Comparison of ENCODE assay signal across 26 cellular contexts in the genomic region with DNA sequence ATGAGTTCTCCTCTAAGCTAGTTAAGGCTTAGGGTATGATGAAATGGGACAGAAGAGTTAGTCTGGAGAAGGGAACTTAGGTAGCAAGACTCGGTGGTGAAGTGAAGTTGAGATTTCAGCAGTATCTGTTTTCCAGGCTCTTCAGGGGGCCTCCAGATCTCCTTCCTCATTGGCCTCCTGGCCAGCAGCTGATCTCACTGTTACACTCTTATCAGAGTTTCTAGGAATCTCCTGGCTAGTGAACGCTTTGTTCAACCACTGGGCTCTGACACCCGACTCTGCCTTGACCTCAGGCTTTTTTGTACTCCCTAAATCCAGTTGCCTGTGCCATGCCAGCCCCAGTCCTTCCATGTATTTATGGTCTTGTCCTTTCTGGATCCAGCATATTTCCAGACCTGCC.
"Had no signal": no experiment of that assay in that cellular context is flagged by ENCODE, and none has a peak within 500 bp of the region (broad histone marks: within the 10 kb centered on the region; RNA-seq: fewer than 3 reads in every experiment).

No MANE protein-coding gene starts in this region.

- H3K9me3 Mint-ChIP-seq: natural killer cell treated with Interleukin-12 subunit alpha and Interleukin-12 subunit beta and Interleukin-15 and Interleukin-18, amount 100 ng/mL, for 72 hours; neural crest cell; stimulated activated naive B cell treated with anti-CD40 and anti-IgM and Interleukin-4, amounts not matched to agents 10 μg/mL and 1 μg/mL and 100 μg/mL, for 72 hours; stimulated activated naive CD8-positive, alpha-beta T cell treated with anti-CD3 and anti-CD28 coated beads, Interleukin-15, Interleukin-2, amounts not matched to agents 100 ng/mL and 50 ng/mL, for 24 hours; type B pancreatic cell had no signal

- H3K27ac Mint-ChIP-seq: effector memory CD8-positive, alpha-beta T cell; naive B cell; natural killer cell treated with Interleukin-12 subunit alpha and Interleukin-12 subunit beta and Interleukin-15 and Interleukin-18, amount 100 ng/mL, for 72 hours; stimulated activated naive B cell treated with anti-CD40 and anti-IgM and Interleukin-4, amounts not matched to agents 10 μg/mL and 1 μg/mL and 100 μg/mL, for 72 hours; stimulated activated naive CD8-positive, alpha-beta T cell treated with anti-CD3 and anti-CD28 coated beads, Interleukin-15, Interleukin-2, amounts not matched to agents 100 ng/mL and 50 ng/mL, for 24 hours; type B pancreatic cell had no signal

- H3K27me3 ChIP-seq: gastrocnemius medialis, left lung, neutrophil, pancreas, right lobe of liver, suprapubic skin, thyroid gland had no signal

- H3K4me3 ChIP-seq: gastrocnemius medialis, left lung, lower lobe of right lung, pancreas, right lobe of liver, suprapubic skin, thyroid gland had no signal

- H3K27me3 Mint-ChIP-seq: effector memory CD8-positive, alpha-beta T cell; natural killer cell treated with Interleukin-12 subunit alpha and Interleukin-12 subunit beta and Interleukin-15 and Interleukin-18, amount 100 ng/mL, for 72 hours; type B pancreatic cell had no signal

- DNase-seq: cerebellar nuclear complex; cortex of kidney; effector memory CD8-positive, alpha-beta T cell; foreskin fibroblast; gastrocnemius medialis; head of caudate nucleus; hippocampal formation; left cardiac atrium; left lung; lower lobe of right lung; naive B cell; pancreas; retina; right lobe of liver; small intestine; stimulated activated CD4-positive, alpha-beta T cell treated with anti-CD3 and anti-CD28 coated beads, Interleukin-15, amount 100 ng/mL, for 24 hours; stimulated activated CD4-positive, alpha-beta T cell treated with anti-CD3 and anti-CD28 coated beads, Interleukin-2, amount 100 ng/mL, for 48 hours; stimulated activated naive B cell treated with anti-CD40 and anti-IgM and Interleukin-4, amounts not matched to agents 10 μg/mL and 1 μg/mL and 100 μg/mL, for 72 hours; thyroid gland had no signal

- H3K9me3 ChIP-seq: gastrocnemius medialis, left lung, lower lobe of right lung, neutrophil, pancreas, right lobe of liver, suprapubic skin, thyroid gland had no signal

- H3K4me1 Mint-ChIP-seq: naive B cell; stimulated activated naive B cell treated with anti-CD40 and anti-IgM and Interleukin-4, amounts not matched to agents 10 μg/mL and 1 μg/mL and 100 μg/mL, for 72 hours had no signal

- H3K36me3 ChIP-seq: gastrocnemius medialis, left lung, lower lobe of right lung, neutrophil, pancreas, right lobe of liver, suprapubic skin, thyroid gland had no signal

- H3K4me1 ChIP-seq: gastrocnemius medialis, left lung, lower lobe of right lung, right lobe of liver, thyroid gland had no signal

- H3K4me3 Mint-ChIP-seq: effector memory CD8-positive, alpha-beta T cell; naive B cell; natural killer cell treated with Interleukin-12 subunit alpha and Interleukin-12 subunit beta and Interleukin-15 and Interleukin-18, amount 100 ng/mL, for 72 hours; neural crest cell; stimulated activated naive B cell treated with anti-CD40 and anti-IgM and Interleukin-4, amounts not matched to agents 10 μg/mL and 1 μg/mL and 100 μg/mL, for 72 hours; stimulated activated naive CD8-positive, alpha-beta T cell treated with anti-CD3 and anti-CD28 coated beads, Interleukin-15, Interleukin-2, amounts not matched to agents 100 ng/mL and 50 ng/mL, for 24 hours; type B pancreatic cell had no signal

- H3K27ac ChIP-seq: epithelial cell of prostate, gastrocnemius medialis, left lung, lower lobe of right lung, neutrophil, pancreas, right lobe of liver, suprapubic skin, thyroid gland had no signal

- H3K36me3 Mint-ChIP-seq: naive B cell; natural killer cell treated with Interleukin-12 subunit alpha and Interleukin-12 subunit beta and Interleukin-15 and Interleukin-18, amount 100 ng/mL, for 72 hours; stimulated activated naive B cell treated with anti-CD40 and anti-IgM and Interleukin-4, amounts not matched to agents 10 μg/mL and 1 μg/mL and 100 μg/mL, for 72 hours; type B pancreatic cell had no signal
